Comparison of ENCODE assay signal across 20 cellular contexts in the genomic region with DNA sequence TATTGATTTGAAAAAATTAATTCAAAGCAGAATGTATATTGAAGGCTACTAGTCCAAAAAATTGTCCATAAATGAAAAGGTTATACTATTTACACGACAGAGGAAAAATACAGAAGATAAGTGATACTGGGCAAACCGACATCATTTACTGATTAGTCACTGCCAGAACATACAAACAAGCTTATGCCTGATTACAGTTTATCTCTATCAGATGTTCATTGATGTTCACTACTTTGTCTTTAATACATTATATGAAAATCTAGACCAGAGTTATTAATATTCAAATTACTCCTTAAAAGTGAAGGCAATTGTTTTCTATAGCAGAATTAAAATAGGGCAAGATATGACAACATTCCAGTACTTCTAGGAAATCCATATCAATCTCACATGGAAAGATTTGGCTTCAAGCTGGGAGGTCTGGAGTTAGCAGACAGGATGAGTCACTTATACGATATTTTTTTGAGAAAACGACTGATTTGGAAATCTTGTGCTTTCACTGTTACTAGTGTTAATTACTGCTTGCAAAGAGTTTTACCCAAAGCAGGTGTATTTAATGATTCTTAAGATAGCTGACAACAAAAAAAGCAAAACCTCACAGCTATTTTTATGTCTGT. TPM values are rescaled to one million over a fixed set of nuclear protein-coding genes. Genes with fewer than 3 reads are reported as not detected.
DNase-seq lines count a peak whose midpoint lies in the region; ATAC-seq, FAIRE-seq and TF ChIP-seq lines count a peak whose summit lies in the region.
"Had no signal": no experiment of that assay in that cellular context is flagged by ENCODE, and none has a peak within 500 bp of the region (broad histone marks: within the 10 kb centered on the region; RNA-seq: fewer than 3 reads in every experiment).

No MANE protein-coding gene starts in this region.

- WGBS in mesodermal cell (ENCODE audit: insufficient coverage in 2 of 2), 2 experiments = 67% methylated on average over 3 of the region's 4 CpGs; no CpG with 5 or more reads in 1 of the 2 experiments

- H3K27ac Mint-ChIP-seq in activated CD4-positive, alpha-beta memory T cell treated with anti-CD3 and anti-CD28 coated beads for 36 hours = no peak overlapping the region
- H3K27ac Mint-ChIP-seq: activated B cell treated with CpG ODN at 0.5 μM for 24 hours; activated naive CD8-positive, alpha-beta T cell treated with anti-CD3 and anti-CD28 coated beads, Interleukin-2, amount 10 ng/mL, durations not matched to agents 7 days and 5 days; HFFc6 had no signal

- no peaks in the 10 kb centered on the region for H3K9me3 ChIP-seq in mesodermal cell (ENCODE audit: control insufficient read depth, low read length)
- H3K9me3 ChIP-seq: gastrocnemius medialis, SJCRH30, stomach had no signal

- DNase-seq in EH (ENCODE audit: low read depth) (peak; percentile 7), NCI-H226 (peak; percentile 46), dedifferentiated amniotic fluid mesenchymal stem cell (ENCODE audit: extremely low spot score) (peak; percentile 30), GM12892 (ENCODE audit: insufficient read length) (no peak)
- no peak for DNase-seq in activated CD4-positive, alpha-beta memory T cell treated with anti-CD3 and anti-CD28 coated beads for 36 hours
- DNase-seq: activated B cell treated with CpG ODN at 0.5 μM for 24 hours; activated naive CD8-positive, alpha-beta T cell treated with anti-CD3 and anti-CD28 coated beads, Interleukin-2, amount 10 ng/mL, durations not matched to agents 7 days and 5 days; C1 segment of cervical spinal cord; gastrocnemius medialis; HFFc6; NCI-H1436 treated with DMSO at 0.1 percent for 48 hours; NCI-H524 treated with DMSO at 0.1 percent for 48 hours; retina; SJCRH30; stomach had no signal

- intact Hi-C loops in activated CD4-positive, alpha-beta memory T cell treated with anti-CD3 and anti-CD28 coated beads for 36 hours (cut with micrococcal nuclease) = no loop called here

- peak overlapping the region; percentile 60 for H3K27ac ChIP-seq in mesodermal cell (ENCODE audit: low read depth, low read length, severe bottlenecking)
- H3K27ac ChIP-seq: coronary artery, gastrocnemius medialis, SJCRH30, stomach had no signal

- peaks cover 3% of the 10 kb centered on the region for H3K4me1 ChIP-seq in mesodermal cell (ENCODE audit: control insufficient read depth, insufficient read depth, low read length, poor library complexity, severe bottlenecking)
- H3K4me1 ChIP-seq: gastrocnemius medialis, SJCRH30 had no signal

- H3K36me3 Mint-ChIP-seq in activated CD4-positive, alpha-beta memory T cell treated with anti-CD3 and anti-CD28 coated beads for 36 hours = no peaks in the 10 kb centered on the region

- H3K4me3 Mint-ChIP-seq in activated CD4-positive, alpha-beta memory T cell treated with anti-CD3 and anti-CD28 coated beads for 36 hours = no peak overlapping the region
- H3K4me3 Mint-ChIP-seq: activated B cell treated with CpG ODN at 0.5 μM for 24 hours; activated naive CD8-positive, alpha-beta T cell treated with anti-CD3 and anti-CD28 coated beads, Interleukin-2, amount 10 ng/mL, durations not matched to agents 7 days and 5 days; HFFc6 had no signal

- ATAC-seq in GM21528 (IDR thresholded peaks at IDR 0.05; ENCODE audit: low FRiP score, unreplicated experiment) (no peak), HG03469 (IDR thresholded peaks at IDR 0.05; ENCODE audit: unreplicated experiment) (no peak)
- ATAC-seq: gastrocnemius medialis, HepG2 had no signal

- H3K4me1 Mint-ChIP-seq in activated CD4-positive, alpha-beta memory T cell treated with anti-CD3 and anti-CD28 coated beads for 36 hours (ENCODE audit: low read depth) = no peaks in the 10 kb centered on the region
- H3K4me1 Mint-ChIP-seq: activated B cell treated with CpG ODN at 0.5 μM for 24 hours had no signal

- no peaks in the 10 kb centered on the region for H3K27me3 Mint-ChIP-seq in activated CD4-positive, alpha-beta memory T cell treated with anti-CD3 and anti-CD28 coated beads for 36 hours
- H3K27me3 Mint-ChIP-seq: activated B cell treated with CpG ODN at 0.5 μM for 24 hours; activated naive CD8-positive, alpha-beta T cell treated with anti-CD3 and anti-CD28 coated beads, Interleukin-2, amount 10 ng/mL, durations not matched to agents 7 days and 5 days had no signal

- no peaks in the 10 kb centered on the region for H3K36me3 ChIP-seq in mesodermal cell (ENCODE audit: control insufficient read depth, insufficient read depth, low read length)
- H3K36me3 ChIP-seq: gastrocnemius medialis, SJCRH30 had no signal

- no peak overlapping the region for H3K4me3 ChIP-seq in mesodermal cell (ENCODE audit: extremely low read depth, insufficient read depth, low read length, poor library complexity, severe bottlenecking)
- H3K4me3 ChIP-seq: coronary artery, gastrocnemius medialis, SJCRH30, stomach had no signal

- FAIRE-seq in GM12892 (lab: Jason Lieb, UNC) = no peak
- FAIRE-seq: HepG2 had no signal

- H3K9me3 Mint-ChIP-seq in activated CD4-positive, alpha-beta memory T cell treated with anti-CD3 and anti-CD28 coated beads for 36 hours = no peaks in the 10 kb centered on the region
- H3K9me3 Mint-ChIP-seq: activated B cell treated with CpG ODN at 0.5 μM for 24 hours; activated naive CD8-positive, alpha-beta T cell treated with anti-CD3 and anti-CD28 coated beads, Interleukin-2, amount 10 ng/mL, durations not matched to agents 7 days and 5 days had no signal

- CTCF ChIA-PET in activated CD4-positive, alpha-beta memory T cell treated with anti-CD3 and anti-CD28 coated beads for 36 hours (lab: Charles Lee) = no interaction called here

- POLR2A ChIA-PET in activated CD4-positive, alpha-beta memory T cell treated with anti-CD3 and anti-CD28 coated beads for 36 hours (lab: Charles Lee) = no interaction called here

- no peak for TF ChIP-seq POLR2A in GM12892 (IDR thresholded peaks at IDR 0.05; ENCODE audit: low read depth, low read length)

RNA-seq across cellular contexts. Expression of gene HPGD, which starts 31.8 kb away (rescaled TPM):
- 2.1 TPM for polyA plus RNA-seq in mesodermal cell (2013, experiment 1 of 2)
- 3.1 TPM for polyA plus RNA-seq in mesodermal cell (2013, experiment 2 of 2)
- total RNA-seq in activated CD4-positive, alpha-beta memory T cell treated with anti-CD3 and anti-CD28 coated beads for 36 hours = 1 to 10 TPM; 3.0 to 3.4 TPM
- polyA plus RNA-seq in GM12892 (2012; ENCODE audit: missing spikeins) = not detected
- total RNA-seq: activated B cell treated with CpG ODN at 0.5 μM for 24 hours, HFFc6, SJCRH30 had no signal

Comparison
In these comparisons a context has a peak if more than half of its experiments do, and no peak if none do; other contexts are left out.
1. DNase-seq: peak in EH (single experiment), NCI-H226 (single experiment) and dedifferentiated amniotic fluid mesenchymal stem cell (single experiment); none in activated CD4-positive, alpha-beta memory T cell treated with anti-CD3 and anti-CD28 coated beads for 36 hours (single experiment) and GM12892 (single experiment).